In the genomic region with DNA sequence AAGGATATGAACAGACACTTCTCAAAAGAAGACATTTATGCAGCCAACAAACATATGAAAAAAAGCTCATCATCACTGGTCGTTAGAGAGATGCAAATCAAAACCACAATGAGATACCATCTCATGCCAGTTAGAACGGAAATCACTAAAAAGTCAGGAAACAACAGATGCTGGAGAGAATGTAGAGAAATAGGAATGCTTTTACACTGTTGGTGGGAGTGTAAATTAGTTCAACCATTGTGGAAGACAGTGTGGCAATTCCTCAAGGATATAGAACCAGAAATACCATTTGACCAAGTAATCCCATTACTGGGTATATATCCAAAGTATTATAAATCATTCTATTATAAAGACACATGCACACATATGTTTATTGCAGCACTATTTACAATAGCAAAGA, we compare ENCODE assay signal across 5 cellular contexts. TPM values are rescaled to one million over a fixed set of nuclear protein-coding genes. Genes with fewer than 3 reads are reported as not detected.
"Had no signal": no experiment of that assay in that cellular context is flagged by ENCODE, and none has a peak within 500 bp of the region (broad histone marks: within the 10 kb centered on the region; RNA-seq: fewer than 3 reads in every experiment).

No MANE protein-coding gene starts in this region.

RNA-seq across cellular contexts. Expression of a gene that starts 20.5 kb away (rescaled TPM):
- total RNA-seq: adrenal gland, colonic mucosa, dermis blood vessel endothelial cell, OCI-LY7, RPMI7951 had no signal
